Comparison of ENCODE assay signal across 8 cellular contexts in the genomic region with DNA sequence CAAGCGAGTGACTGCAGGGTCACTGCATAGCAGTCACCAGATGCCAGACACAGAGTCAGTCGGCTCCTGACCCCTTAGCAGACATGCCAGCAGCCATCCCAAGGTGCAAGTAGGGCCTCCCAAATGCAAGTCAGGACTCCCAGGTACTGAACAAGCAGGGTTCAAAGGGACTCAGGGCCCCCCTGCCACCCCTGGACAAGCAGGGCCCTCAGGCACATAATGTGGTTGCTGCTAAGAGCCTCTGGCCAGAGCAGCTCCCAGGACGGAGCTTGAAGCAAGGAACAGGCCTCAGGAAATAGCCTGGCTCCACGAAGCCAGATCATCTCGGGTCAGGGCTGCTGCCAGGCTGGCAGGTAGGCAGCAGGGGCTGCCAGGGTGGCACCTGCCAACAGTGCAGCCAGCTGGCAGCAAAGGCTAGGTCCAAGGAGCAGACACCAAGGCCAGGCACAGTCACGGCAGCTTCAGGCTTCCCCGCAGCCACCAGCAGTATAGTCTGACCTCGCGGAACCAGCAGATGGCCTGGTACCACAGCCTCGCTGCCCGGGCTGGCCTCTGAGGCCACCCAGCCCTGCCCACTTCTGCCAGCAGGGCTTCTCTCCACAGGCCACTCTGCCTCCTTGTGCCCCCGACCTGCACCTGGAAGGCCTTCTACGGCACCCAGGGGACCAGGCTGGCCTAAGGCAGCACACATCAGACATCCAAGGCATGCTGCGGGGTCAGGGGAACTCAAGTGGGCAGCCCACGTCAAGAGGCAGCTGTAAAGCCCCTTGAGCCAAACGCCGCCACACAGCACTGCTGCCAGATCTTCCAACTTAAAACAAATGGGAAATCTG. TPM values are rescaled to one million over a fixed set of nuclear protein-coding genes. Genes with fewer than 3 reads are reported as not detected.
DNase-seq lines count a peak whose midpoint lies in the region; TF ChIP-seq lines count a peak whose summit lies in the region.

No MANE protein-coding gene starts in this region.

- CTCF ChIA-PET in CD8-positive, alpha-beta memory T cell (lab: Charles Lee): interaction anchor here (0.6 to 13.0 kb wide), 8 partner anchors 8 to 95 kb away, joined by 3 to 186 read pairs (median 4); a partner anchor contains a TSS

- H3K14ac ChIP-seq in neuronal stem cell (ENCODE audit: low read length): peak overlapping the region; percentile 9

- H3K4me2 ChIP-seq in OCI-LY3 (ENCODE audit: low read length): no peak overlapping the region
- no peak overlapping the region for H3K4me2 ChIP-seq in neuronal stem cell (ENCODE audit: insufficient read depth, low read length, poor library complexity, severe bottlenecking)

- H3K27me3 ChIP-seq in CD8-positive, alpha-beta memory T cell (ENCODE audit: insufficient read depth, low read length, poor library complexity, severe bottlenecking): no peaks in the 10 kb centered on the region
- H3K27me3 ChIP-seq in OCI-LY3 (ENCODE audit: low read depth, low read length) (no peaks in the 10 kb centered on the region), duodenal mucosa (ENCODE audit: control insufficient read depth in 1 of 2, insufficient read depth in 2 of 2, low read length in 2 of 2) (no peaks in the 10 kb centered on the region), neuronal stem cell (ENCODE audit: control insufficient read depth in 3 of 3, insufficient read depth in 3 of 3, low read depth in 1 of 3, low read length in 3 of 3) (no peaks in the 10 kb centered on the region), HAP-1 (ENCODE audit: low read depth) (no peaks in the 10 kb centered on the region)

- peaks cover 0 to 79% (median 3%) of the 10 kb centered on the region in 3 donors for H3K36me3 Mint-ChIP-seq in CD8-positive, alpha-beta memory T cell

- in situ Hi-C loops in HAP-1 (cut with MboI; ENCODE audit: low sequenced_read_pairs): no loop called here

- H2BK5ac ChIP-seq in neuronal stem cell (ENCODE audit: low read length): no peak overlapping the region

- no CpG with 5 or more reads among the region's 17 CpGs for WGBS in neuronal stem cell (ENCODE audit: extremely low coverage in 2 of 2, insufficient read length in 2 of 2, insufficient replicate concordance in 1 of 2), 2 donors

- POLR2A ChIA-PET in CD8-positive, alpha-beta memory T cell (lab: Charles Lee): interaction anchor here (0.5 to 4.4 kb wide), 7 partner anchors 18 to 61 kb away, joined by 3 to 30 read pairs (median 5); no protein-coding TSS in a partner anchor

- H3K27ac Mint-ChIP-seq in CD8-positive, alpha-beta memory T cell: peak overlapping the region; percentile 87 to 100 (median 97)

- H3K18ac ChIP-seq in neuronal stem cell (ENCODE audit: low read length): peak overlapping the region; percentile 19

- no peak overlapping the region for H3K4ac ChIP-seq in neuronal stem cell (ENCODE audit: low read length)

- H3K9me3 ChIP-seq in CD8-positive, alpha-beta memory T cell (ENCODE audit: low read length): no peaks in the 10 kb centered on the region
- H3K9me3 ChIP-seq in OCI-LY3 (ENCODE audit: insufficient read depth, low read length): no peaks in the 10 kb centered on the region
- no peaks in the 10 kb centered on the region for H3K9me3 ChIP-seq in duodenal mucosa (ENCODE audit: control insufficient read depth in 1 of 2, low read length in 2 of 2)
- H3K9me3 ChIP-seq in neuronal stem cell (replicated peaks in 1 of 2; ENCODE audit: control insufficient read depth in 2 of 2, insufficient read depth in 1 of 2, low read depth in 1 of 2, low read length in 2 of 2): no peaks in the 10 kb centered on the region
- H3K9me3 ChIP-seq in HAP-1: no peaks in the 10 kb centered on the region

- H2BK15ac ChIP-seq in neuronal stem cell (ENCODE audit: low read length): no peak overlapping the region

- no peak overlapping the region for H2BK120ac ChIP-seq in neuronal stem cell (ENCODE audit: low read depth, low read length)

- H3K9ac ChIP-seq in OCI-LY3 (ENCODE audit: low read length) (no peak overlapping the region), duodenal mucosa (ENCODE audit: low read depth in 1 of 2, low read length in 2 of 2) (peak overlapping the region; percentile 81 to 92), neuronal stem cell (ENCODE audit: low read depth, low read length, poor library complexity) (peak overlapping the region; percentile 32)

- no peak for DNase-seq in CD8-positive, alpha-beta memory T cell
- DNase-seq in neuronal stem cell (ENCODE audit: low spot score): no peak
- DNase-seq in HAP-1 (ENCODE audit: low spot score in 2 of 2): no peak
- DNase-seq in NCI-H345 (lab: John Stamatoyannopoulos, UW): no peak
- DNase-seq in stimulated activated naive CD4-positive, alpha-beta T cell treated with Interleukin-2 at 50 U/mL for 16 hours (lab: John Stamatoyannopoulos, UW): no peak
- DNase-seq in HPDE6-E6E7 (ENCODE audit: extremely low spot score): no peak

- peak overlapping the region; percentile 40 for H3K27ac ChIP-seq in CD8-positive, alpha-beta memory T cell (ENCODE audit: low read depth, low read length)
- H3K27ac ChIP-seq in OCI-LY3 (ENCODE audit: low read length): peak overlapping the region; percentile 5; the same call in 1 of the 2 replicates
- peak overlapping the region; percentile 39 for H3K27ac ChIP-seq in duodenal mucosa (ENCODE audit: low read depth, low read length)
- H3K27ac ChIP-seq in neuronal stem cell (replicated peaks; ENCODE audit: low read length): no peak overlapping the region

- peaks cover 61% of the 10 kb centered on the region for H3K79me2 ChIP-seq in OCI-LY3 (ENCODE audit: low read length)

- peaks cover 0 to 2% of the 10 kb centered on the region in 2 donors for H3K27me3 Mint-ChIP-seq in CD8-positive, alpha-beta memory T cell

- no peak overlapping the region for H4K91ac ChIP-seq in neuronal stem cell (ENCODE audit: low read depth, low read length, poor library complexity)

- H4K20me1 ChIP-seq in OCI-LY3 (ENCODE audit: insufficient read depth, low read length): peaks cover 20% of the 10 kb centered on the region; the same call in 1 of the 2 replicates

- H3K4me3 ChIP-seq in CD8-positive, alpha-beta memory T cell (ENCODE audit: low read length): peak overlapping the region; percentile 98
- H3K4me3 ChIP-seq in OCI-LY3 (ENCODE audit: low read length): no peak overlapping the region
- peak overlapping the region; percentile 48 to 93 for H3K4me3 ChIP-seq in duodenal mucosa (ENCODE audit: low read depth in 1 of 2, low read length in 2 of 2)
- H3K4me3 ChIP-seq in neuronal stem cell (ENCODE audit: low read length in 2 of 2): no peak overlapping the region
- H3K4me3 ChIP-seq in HAP-1: no peak overlapping the region

- peaks cover 86 to 92% (median 89%) of the 10 kb centered on the region in 3 donors for H3K4me1 Mint-ChIP-seq in CD8-positive, alpha-beta memory T cell

- TF ChIP-seq CTCF in OCI-LY3 (IDR thresholded peaks at IDR 0.05; ENCODE audit: low read depth, low read length): no peak

- peak overlapping the region; percentile 8 for H3K23ac ChIP-seq in neuronal stem cell (ENCODE audit: low read depth, low read length, poor library complexity)

- H3K4me1 ChIP-seq in CD8-positive, alpha-beta memory T cell (ENCODE audit: insufficient read depth, low read length): peaks cover 88% of the 10 kb centered on the region
- H3K4me1 ChIP-seq in OCI-LY3 (ENCODE audit: low read length) (peaks cover 62% of the 10 kb centered on the region), duodenal mucosa (ENCODE audit: control insufficient read depth in 1 of 2, insufficient read depth in 2 of 2, low read length in 2 of 2) (peaks cover 92 to 100% of the 10 kb centered on the region in 2 donors), neuronal stem cell (ENCODE audit: control insufficient read depth in 2 of 2, insufficient read depth in 1 of 2, low read depth in 1 of 2, low read length in 2 of 2) (peaks cover 44 to 50% of the 10 kb centered on the region in 2 donors), HAP-1 (peaks cover 8% of the 10 kb centered on the region)

- peaks cover 29% of the 10 kb centered on the region for H3K79me1 ChIP-seq in neuronal stem cell (ENCODE audit: low read depth, low read length)

- H2AFZ ChIP-seq in OCI-LY3 (ENCODE audit: low read depth, low read length) (no peak overlapping the region), neuronal stem cell (ENCODE audit: low read length) (no peak overlapping the region)

- peak overlapping the region; percentile 44 for H2AK5ac ChIP-seq in neuronal stem cell (ENCODE audit: low read depth, low read length)

- no peaks in the 10 kb centered on the region for H3K9me3 Mint-ChIP-seq in CD8-positive, alpha-beta memory T cell

- no peak overlapping the region for H4K8ac ChIP-seq in neuronal stem cell (ENCODE audit: low read depth, low read length)

- no peaks in the 10 kb centered on the region for H3K36me3 ChIP-seq in CD8-positive, alpha-beta memory T cell (ENCODE audit: insufficient read depth, low read length)
- peaks cover 4% of the 10 kb centered on the region for H3K36me3 ChIP-seq in OCI-LY3 (replicated peaks; ENCODE audit: low read depth, low read length)
- H3K36me3 ChIP-seq in duodenal mucosa (ENCODE audit: control insufficient read depth in 1 of 2, insufficient read depth in 2 of 2, low read length in 2 of 2): peaks cover 5 to 8% of the 10 kb centered on the region in 2 donors
- peaks cover 0 to 9% of the 10 kb centered on the region in 2 donors for H3K36me3 ChIP-seq in neuronal stem cell (replicated peaks in 1 of 2; ENCODE audit: control insufficient read depth in 2 of 2, insufficient read depth in 2 of 2, low read length in 2 of 2)
- H3K36me3 ChIP-seq in HAP-1 (replicated peaks): no peaks in the 10 kb centered on the region; the same call in 1 of the 2 replicates

- peak overlapping the region; percentile 85 to 99 (median 97) for H3K4me3 Mint-ChIP-seq in CD8-positive, alpha-beta memory T cell

- no peak overlapping the region for H2BK12ac ChIP-seq in neuronal stem cell (ENCODE audit: low read length)

RNA-seq across cellular contexts. Expression of a gene that starts 7.4 kb away (rescaled TPM):
- 10 to 100 TPM; 82.2 to 93.3 TPM for total RNA-seq in CD8-positive, alpha-beta memory T cell
- 167 TPM for polyA plus RNA-seq in CD8-positive, alpha-beta memory T cell
- polyA plus RNA-seq in neuronal stem cell (2013, experiment 1 of 2): 22.0 TPM
- polyA plus RNA-seq in neuronal stem cell (2013, experiment 2 of 2): 22.8 TPM

RNA-seq across cellular contexts. Expression of a gene that starts 35.7 kb away (rescaled TPM):
- total RNA-seq in CD8-positive, alpha-beta memory T cell: 10 to 100 TPM; 73.8 to 75.5 TPM
- 52.2 TPM for polyA plus RNA-seq in CD8-positive, alpha-beta memory T cell
- 27.5 TPM for polyA plus RNA-seq in neuronal stem cell (2013, experiment 1 of 2)
- polyA plus RNA-seq in neuronal stem cell (2013, experiment 2 of 2): 25.3 TPM

RNA-seq across cellular contexts. Expression of a gene that starts 42.8 kb away (rescaled TPM):
- 1 to 10 TPM; 1.4 to 2.5 TPM for total RNA-seq in CD8-positive, alpha-beta memory T cell
- 0.89 TPM for polyA plus RNA-seq in CD8-positive, alpha-beta memory T cell
- 2.4 TPM for polyA plus RNA-seq in neuronal stem cell (2013, experiment 1 of 2)
- 2.5 TPM for polyA plus RNA-seq in neuronal stem cell (2013, experiment 2 of 2)

RNA-seq across cellular contexts. Expression of a gene that starts 56.5 kb away (rescaled TPM):
- 10 to 100 TPM; 32.9 to 43.2 TPM for total RNA-seq in CD8-positive, alpha-beta memory T cell
- 28.7 TPM for polyA plus RNA-seq in CD8-positive, alpha-beta memory T cell
- polyA plus RNA-seq in neuronal stem cell (2013, experiment 1 of 2): 11.3 TPM
- polyA plus RNA-seq in neuronal stem cell (2013, experiment 2 of 2): 12.7 TPM

Comparison
In these comparisons a context has a peak if more than half of its experiments do, and no peak if none do; other contexts are left out.
1. H3K4me3 ChIP-seq: peak in CD8-positive, alpha-beta memory T cell (single experiment) and duodenal mucosa (2 of 2); none in OCI-LY3 (single experiment), neuronal stem cell (0 of 2) and HAP-1 (single experiment).